In genomic region chr7:159318682-159319351, GRCh38 we compare ENCODE assay signal across 32 cellular contexts.
"Had no signal": no experiment of that assay in that cellular context is flagged by ENCODE, and none has a peak within 500 bp of the region (broad histone marks: within the 10 kb centered on the region; RNA-seq: fewer than 3 reads in every experiment).

No MANE protein-coding gene starts in this region.

- H3K4me1 Mint-ChIP-seq: activated CD4-positive, alpha-beta memory T cell treated with anti-CD3 and anti-CD28 coated beads, Interleukin-2, amount 10 ng/mL, durations not matched to agents 7 days and 5 days; activated CD4-positive, alpha-beta T cell treated with anti-CD3 and anti-CD28 coated beads for 36 hours; activated CD4-positive, alpha-beta T cell treated with anti-CD3 and anti-CD28 coated beads, Interleukin-2, amount 10 ng/mL, durations not matched to agents 7 days and 5 days; activated naive CD4-positive, alpha-beta T cell treated with anti-CD3 and anti-CD28 coated beads, Interleukin-2, amount 10 ng/mL, durations not matched to agents 7 days and 5 days; activated naive CD8-positive, alpha-beta T cell treated with anti-CD3 and anti-CD28 coated beads, Interleukin-2, amount 10 ng/mL, durations not matched to agents 7 days and 5 days; central memory CD8-positive, alpha-beta T cell; T-helper 17 cell had no signal

- H3K9me3 Mint-ChIP-seq: effector memory CD8-positive, alpha-beta T cell had no signal

- DNase-seq: activated CD4-positive, alpha-beta memory T cell treated with anti-CD3 and anti-CD28 coated beads, Interleukin-2, amount 10 ng/mL, durations not matched to agents 7 days and 5 days; activated CD4-positive, alpha-beta T cell treated with anti-CD3 and anti-CD28 coated beads for 36 hours; activated CD4-positive, alpha-beta T cell treated with anti-CD3 and anti-CD28 coated beads, Interleukin-2, amount 10 ng/mL, durations not matched to agents 7 days and 5 days; activated CD4-positive, alpha-beta T cell treated with anti-CD3 and anti-CD28 coated beads, Interleukin-2, amount 50 U/mL, for 4 hours; activated CD4-positive, CD25-positive, alpha-beta regulatory T cell; activated CD4-positive, CD25-positive, alpha-beta regulatory T cell treated with anti-CD3 and anti-CD28 coated beads, Interleukin-2, amount 50 U/mL, for 72 hours; activated CD8-positive, alpha-beta memory T cell treated with anti-CD3 and anti-CD28 coated beads, Interleukin-2, amount 50 U/mL, for 48 hours; activated gamma-delta T cell; activated naive CD4-positive, alpha-beta T cell; activated naive CD4-positive, alpha-beta T cell treated with anti-CD3 and anti-CD28 coated beads, Interleukin-2, amount 10 ng/mL, durations not matched to agents 7 days and 5 days; activated naive CD8-positive, alpha-beta T cell treated with anti-CD3 and anti-CD28 coated beads, Interleukin-2, amount 10 ng/mL, durations not matched to agents 7 days and 5 days; activated T-cell treated with anti-CD3 and anti-CD28 coated beads for 4 hours; activated T-cell treated with anti-CD3 and anti-CD28 coated beads, Interleukin-2, amount 50 U/mL, for 24 hours; activated T-cell treated with anti-CD3 and anti-CD28 coated beads, Interleukin-2, amount 50 U/mL, for 72 hours; brain microvascular endothelial cell; dorsolateral prefrontal cortex; effector memory CD8-positive, alpha-beta T cell; erythroblast; foreskin keratinocyte; gastrocnemius medialis; glutamatergic neuron; heart left ventricle; T-helper 1 cell; T-helper 17 cell; T1000 had no signal

- H3K4me3 Mint-ChIP-seq: activated CD4-positive, alpha-beta memory T cell treated with anti-CD3 and anti-CD28 coated beads, Interleukin-2, amount 10 ng/mL, durations not matched to agents 7 days and 5 days; activated CD4-positive, alpha-beta T cell treated with anti-CD3 and anti-CD28 coated beads for 36 hours; activated CD4-positive, alpha-beta T cell treated with anti-CD3 and anti-CD28 coated beads, Interleukin-2, amount 10 ng/mL, durations not matched to agents 7 days and 5 days; activated naive CD4-positive, alpha-beta T cell treated with anti-CD3 and anti-CD28 coated beads, Interleukin-2, amount 10 ng/mL, durations not matched to agents 7 days and 5 days; activated naive CD8-positive, alpha-beta T cell treated with anti-CD3 and anti-CD28 coated beads, Interleukin-2, amount 10 ng/mL, durations not matched to agents 7 days and 5 days; activated T-cell treated with anti-CD3 and anti-CD28 coated beads, Interleukin-2, amount 50 U/mL, for 24 hours; activated T-cell treated with anti-CD3 and anti-CD28 coated beads, Interleukin-2, amount 50 U/mL, for 72 hours; central memory CD8-positive, alpha-beta T cell; dendritic cell treated with granulocyte-macrophage colony-stimulating factor and Interleukin-4, amounts not matched to agents 40 ng/mL and 50 ng/mL, for 4 days; effector memory CD8-positive, alpha-beta T cell; T-helper 17 cell; T-helper 2 cell treated with Interferon-gamma antibody and Interleukin-4, amounts not matched to agents 5 μg/mL and 100 μg/mL, for 36 hours had no signal

- H3K36me3 ChIP-seq: ascending aorta, brain microvascular endothelial cell, esophagus muscularis mucosa, gastrocnemius medialis, heart left ventricle had no signal

- H3K27ac ChIP-seq: ascending aorta, brain microvascular endothelial cell, coronary artery, dorsolateral prefrontal cortex, esophagus muscularis mucosa, foreskin keratinocyte, gastrocnemius medialis, heart left ventricle had no signal

- H3K27me3 Mint-ChIP-seq: activated naive CD4-positive, alpha-beta T cell treated with anti-CD3 and anti-CD28 coated beads, Interleukin-2, amount 10 ng/mL, durations not matched to agents 7 days and 5 days; central memory CD8-positive, alpha-beta T cell; dendritic cell treated with granulocyte-macrophage colony-stimulating factor and Interleukin-4, amounts not matched to agents 40 ng/mL and 50 ng/mL, for 4 days had no signal

- H3K36me3 Mint-ChIP-seq: activated naive CD4-positive, alpha-beta T cell treated with anti-CD3 and anti-CD28 coated beads, Interleukin-2, amount 10 ng/mL, durations not matched to agents 7 days and 5 days; activated naive CD8-positive, alpha-beta T cell treated with anti-CD3 and anti-CD28 coated beads, Interleukin-2, amount 10 ng/mL, durations not matched to agents 7 days and 5 days had no signal

- H3K4me1 ChIP-seq: ascending aorta, esophagus muscularis mucosa, foreskin keratinocyte, gastrocnemius medialis, heart left ventricle had no signal

- H3K4me3 ChIP-seq: ascending aorta, coronary artery, dorsolateral prefrontal cortex, esophagus muscularis mucosa, gastrocnemius medialis, heart left ventricle had no signal

- H3K9me3 ChIP-seq: gastrocnemius medialis had no signal

- H3K27me3 ChIP-seq: ascending aorta, brain microvascular endothelial cell, esophagus muscularis mucosa, foreskin keratinocyte, gastrocnemius medialis had no signal

- H3K27ac Mint-ChIP-seq: activated CD4-positive, alpha-beta memory T cell treated with anti-CD3 and anti-CD28 coated beads, Interleukin-2, amount 10 ng/mL, durations not matched to agents 7 days and 5 days; activated CD4-positive, alpha-beta T cell treated with anti-CD3 and anti-CD28 coated beads for 36 hours; activated CD4-positive, alpha-beta T cell treated with anti-CD3 and anti-CD28 coated beads, Interleukin-2, amount 10 ng/mL, durations not matched to agents 7 days and 5 days; activated naive CD4-positive, alpha-beta T cell treated with anti-CD3 and anti-CD28 coated beads, Interleukin-2, amount 10 ng/mL, durations not matched to agents 7 days and 5 days; activated naive CD4-positive, alpha-beta T cell treated with anti-CD3 and anti-CD28 coated beads, Interleukin-2, amount 50 U/mL, for 72 hours; activated naive CD8-positive, alpha-beta T cell treated with anti-CD3 and anti-CD28 coated beads, Interleukin-2, amount 10 ng/mL, durations not matched to agents 7 days and 5 days; activated T-cell treated with anti-CD3 and anti-CD28 coated beads, Interleukin-2, amount 50 U/mL, for 24 hours; activated T-cell treated with anti-CD3 and anti-CD28 coated beads, Interleukin-2, amount 50 U/mL, for 72 hours; dendritic cell treated with granulocyte-macrophage colony-stimulating factor and Interleukin-4, amounts not matched to agents 40 ng/mL and 50 ng/mL, for 4 days; effector memory CD8-positive, alpha-beta T cell; T-helper 17 cell; T-helper 2 cell treated with Interferon-gamma antibody and Interleukin-4, amounts not matched to agents 5 μg/mL and 100 μg/mL, for 36 hours had no signal

- ATAC-seq: activated CD4-positive, alpha-beta T cell treated with anti-CD3 and anti-CD28 coated beads for 36 hours; activated naive CD4-positive, alpha-beta T cell treated with anti-CD3 and anti-CD28 coated beads, Interleukin-2, amount 50 U/mL, for 72 hours; activated T-cell treated with anti-CD3 and anti-CD28 coated beads, Interleukin-2, amount 50 U/mL, for 72 hours; effector memory CD8-positive, alpha-beta T cell; gastrocnemius medialis; heart left ventricle; T-helper 17 cell had no signal
